In genomic region chr1:212433577-212434462, GRCh38 we compare ENCODE assay signal across 1 cellular context.
TF ChIP-seq lines count a peak whose summit lies in the region.

No MANE protein-coding gene starts in this region.

TF ChIP-seq in endothelial cell of umbilical vein, 7 proteins besides CTCF, POLR2A, EP300 and RAD21 (continued from another document):
- TF ChIP-seq POLR2AphosphoS5 (IDR thresholded peaks at IDR 0.05; ENCODE audit: insufficient read depth, low read depth, low read length) (no peak), GATA2 (IDR thresholded peaks at IDR 0.05; ENCODE audit: insufficient read depth, insufficient read length, low read depth, low read length) (no peak), MYC (IDR thresholded peaks at IDR 0.05; ENCODE audit: low read depth, low read length) (no peak)
